ENCODE assay signal across 31 cellular contexts in the genomic region with DNA sequence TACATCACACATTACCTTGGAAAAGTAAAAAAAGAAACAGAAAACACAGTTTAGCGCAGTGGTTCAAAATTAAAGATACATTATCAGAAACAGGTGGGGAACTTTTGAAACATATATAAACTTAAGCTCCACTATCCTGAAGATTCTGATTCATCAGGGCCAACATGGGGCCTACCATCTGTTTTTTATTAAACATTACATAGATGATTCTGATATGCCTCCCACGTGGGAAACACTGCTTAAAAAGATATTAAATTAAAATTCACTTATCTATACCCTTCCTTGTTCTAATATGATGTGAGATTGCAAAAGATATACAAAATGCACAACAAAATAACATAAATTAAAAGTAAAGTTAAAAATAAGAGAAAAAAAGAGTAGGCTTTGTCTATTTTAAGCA.
DNase-seq lines count a peak whose midpoint lies in the region; TF ChIP-seq lines count a peak whose summit lies in the region.
"Had no signal": no experiment of that assay in that cellular context is flagged by ENCODE, and none has a peak within 500 bp of the region (broad histone marks: within the 10 kb centered on the region; RNA-seq: fewer than 3 reads in every experiment).

No MANE protein-coding gene starts in this region.

- H3K27ac ChIP-seq in CD4-positive, alpha-beta memory T cell (ENCODE audit: low read depth, low read length) = no peak overlapping the region
- H3K27ac ChIP-seq: body of pancreas, foreskin keratinocyte, heart left ventricle, parathyroid adenoma had no signal

- no peaks in the 10 kb centered on the region for H3K27me3 ChIP-seq in CD4-positive, alpha-beta memory T cell (ENCODE audit: insufficient read depth, low read length)
- H3K27me3 ChIP-seq: body of pancreas, foreskin keratinocyte, heart left ventricle had no signal

- peak; percentile 72 for DNase-seq in EH (ENCODE audit: low read depth)
- peak; percentile 57 for DNase-seq in RPMI7951 (ENCODE audit: low read depth)
- DNase-seq in choroid plexus epithelial cell (ENCODE audit: low read depth) = peak; percentile 25
- DNase-seq in iris pigment epithelial cell (ENCODE audit: low read depth) = peak; percentile 71
- DNase-seq in NOMO-1 treated with DMSO at 0.1 percent for 48 hours (lab: John Stamatoyannopoulos, UW; ENCODE audit: unreplicated experiment) = no peak
- DNase-seq in CD4-positive, alpha-beta memory T cell = no peak
- no peak for DNase-seq in nucleus accumbens (lab: John Stamatoyannopoulos, UW)
- DNase-seq in NCI-H774 (lab: John Stamatoyannopoulos, UW) = no peak
- DNase-seq: activated CD4-positive, alpha-beta T cell treated with anti-CD3 and anti-CD28 coated beads, Interleukin-2, amount 50 U/mL, for 4 hours; activated CD4-positive, CD25-positive, alpha-beta regulatory T cell; activated gamma-delta T cell treated with Interleukin-2 at 50 U/mL for 16 hours; activated T-cell treated with anti-CD3 and anti-CD28 coated beads, Interleukin-2, amount 50 U/mL, for 48 hours; body of pancreas; DMS79; foreskin keratinocyte; H7; heart left ventricle; kidney; left ventricle myocardium superior; mesendoderm; NCI-H1048; NCI-H1694; NCI-H82; retina; stimulated activated naive B cell treated with anti-CD40 and anti-IgM and Interleukin-4, amounts not matched to agents 10 μg/mL and 1 μg/mL and 100 μg/mL, for 72 hours; T-cell had no signal

- no peaks in the 10 kb centered on the region for H3K4me1 Mint-ChIP-seq in CD4-positive, alpha-beta memory T cell
- H3K4me1 Mint-ChIP-seq: neural crest cell, T-cell had no signal

- no peaks in the 10 kb centered on the region for H3K9me3 ChIP-seq in CD4-positive, alpha-beta memory T cell (ENCODE audit: control insufficient read depth in 1 of 2, low read length in 2 of 2)
- H3K9me3 ChIP-seq: body of pancreas, heart left ventricle had no signal

- H3K27me3 Mint-ChIP-seq in CD4-positive, alpha-beta memory T cell = no peaks in the 10 kb centered on the region
- H3K27me3 Mint-ChIP-seq: IgD-negative memory B cell; stimulated activated naive B cell treated with anti-CD40 and anti-IgM and Interleukin-4, amounts not matched to agents 10 μg/mL and 1 μg/mL and 100 μg/mL, for 72 hours; T-cell; type B pancreatic cell had no signal

- no peaks in the 10 kb centered on the region for H3K4me1 ChIP-seq in CD4-positive, alpha-beta memory T cell (ENCODE audit: insufficient read depth, low read length)
- H3K4me1 ChIP-seq: body of pancreas, foreskin keratinocyte, parathyroid adenoma had no signal

- H3K4me3 ChIP-seq in choroid plexus epithelial cell (ENCODE audit: low read depth, low read length) = no peak overlapping the region
- no peak overlapping the region for H3K4me3 ChIP-seq in CD4-positive, alpha-beta memory T cell (ENCODE audit: low read length in 2 of 2)
- H3K4me3 ChIP-seq: body of pancreas, heart left ventricle had no signal

- no peak overlapping the region for H3K4me3 Mint-ChIP-seq in CD4-positive, alpha-beta memory T cell
- H3K4me3 Mint-ChIP-seq: CD14-positive monocyte; neural crest cell; stimulated activated naive B cell treated with anti-CD40 and anti-IgM and Interleukin-4, amounts not matched to agents 10 μg/mL and 1 μg/mL and 100 μg/mL, for 72 hours; T-cell; type B pancreatic cell had no signal

- H3K36me3 Mint-ChIP-seq in CD4-positive, alpha-beta memory T cell = peaks cover 50 to 57% of the 10 kb centered on the region in 2 donors

- peaks cover 9% of the 10 kb centered on the region for H3K36me3 ChIP-seq in CD4-positive, alpha-beta memory T cell (ENCODE audit: insufficient read depth, low read length)

- intact Hi-C loops in CD4-positive, alpha-beta memory T cell (cut with micrococcal nuclease) = no loop called here

- no peak overlapping the region for H3K27ac Mint-ChIP-seq in CD4-positive, alpha-beta memory T cell
- H3K27ac Mint-ChIP-seq: CD14-positive monocyte; stimulated activated naive B cell treated with anti-CD40 and anti-IgM and Interleukin-4, amounts not matched to agents 10 μg/mL and 1 μg/mL and 100 μg/mL, for 72 hours; T-cell; type B pancreatic cell had no signal

- TF ChIP-seq CTCF in choroid plexus epithelial cell (conservative IDR thresholded peaks at IDR 0.05; ENCODE audit: low read depth, low read length) = no peak

- CTCF ChIA-PET in CD4-positive, alpha-beta memory T cell (lab: Charles Lee; ENCODE audit: partially characterized antibody) = no interaction called here

- POLR2A ChIA-PET in CD4-positive, alpha-beta memory T cell (lab: Charles Lee; ENCODE audit: partially characterized antibody) = no interaction called here

- no peaks in the 10 kb centered on the region for H3K9me3 Mint-ChIP-seq in CD4-positive, alpha-beta memory T cell
- H3K9me3 Mint-ChIP-seq: T-cell had no signal

Comparison
In these comparisons a context has a peak if more than half of its experiments do, and no peak if none do; other contexts are left out.
1. DNase-seq: peak in EH (single experiment), RPMI7951 (single experiment), choroid plexus epithelial cell (single experiment) and iris pigment epithelial cell (single experiment); none in NOMO-1 treated with DMSO at 0.1 percent for 48 hours (single experiment), CD4-positive, alpha-beta memory T cell (0 of 5), nucleus accumbens (0 of 56) and NCI-H774 (single experiment).